17 cellular contexts compared by ENCODE assay signal in the genomic region with DNA sequence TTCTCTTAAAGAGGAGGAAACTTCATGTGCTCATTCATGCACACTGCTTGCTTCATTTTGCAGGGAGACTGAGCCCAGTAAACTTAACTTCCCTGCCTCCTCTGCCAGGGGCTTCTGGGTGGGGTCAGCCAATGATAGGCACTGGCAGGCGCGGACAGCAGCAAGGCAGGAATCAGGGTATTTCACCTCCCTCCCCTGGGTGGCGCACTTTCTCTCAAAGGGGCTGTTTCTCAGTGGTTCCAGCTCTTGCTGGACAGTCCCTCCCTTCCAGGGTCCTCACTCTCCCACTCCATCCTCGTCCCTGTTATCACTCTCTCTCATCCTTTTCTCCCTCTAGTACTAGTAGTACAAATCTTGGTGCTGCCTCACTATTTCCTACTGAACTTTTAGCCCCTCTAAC.
DNase-seq lines count a peak whose midpoint lies in the region; TF ChIP-seq lines count a peak whose summit lies in the region.
"Had no signal": no experiment of that assay in that cellular context is flagged by ENCODE, and none has a peak within 500 bp of the region (broad histone marks: within the 10 kb centered on the region; RNA-seq: fewer than 3 reads in every experiment).

No MANE protein-coding gene starts in this region.

- H3K36me3 Mint-ChIP-seq in chondrocyte (ENCODE audit: low read depth), result peaks cover 3% of the 10 kb centered on the region
- H3K36me3 Mint-ChIP-seq in neural progenitor cell, result no peaks in the 10 kb centered on the region
- H3K36me3 Mint-ChIP-seq in CD8-positive, alpha-beta memory T cell, result no peaks in the 10 kb centered on the region
- H3K36me3 Mint-ChIP-seq: IgD-negative memory B cell had no signal

- H3K9me3 ChIP-seq in Loucy (ENCODE audit: insufficient read depth, low read depth, low read length) (no peaks in the 10 kb centered on the region), neural progenitor cell (ENCODE audit: low read depth) (no peaks in the 10 kb centered on the region), adrenal gland (replicated peaks in 1 of 3) (no peaks in the 10 kb centered on the region)
- no peaks in the 10 kb centered on the region for H3K9me3 ChIP-seq in CD8-positive, alpha-beta memory T cell (ENCODE audit: low read length)
- H3K9me3 ChIP-seq: mucosa of descending colon, tibial artery had no signal

- H3K9me2 ChIP-seq in Loucy (replicated peaks; ENCODE audit: low read depth, low read length), result no peaks in the 10 kb centered on the region

- intact Hi-C loops in adrenal gland (cut with DNase I), result no loop called here

- DNase-seq in DMS 273 (lab: John Stamatoyannopoulos, UW; ENCODE audit: unreplicated experiment) (peak; percentile 3), DMS 273 treated with DMSO at 0.1 percent for 48 hours (lab: John Stamatoyannopoulos, UW) (no peak), chondrocyte (ENCODE audit: low spot score) (no peak), neural progenitor cell (ENCODE audit: low spot score) (peak; percentile 24), adrenal gland (no peak), hippocampal formation (lab: John Stamatoyannopoulos, UW) (no peak)
- no peak for DNase-seq in CD8-positive, alpha-beta memory T cell
- DNase-seq: 8988T; activated CD8-positive, alpha-beta T cell treated with anti-CD3 and anti-CD28 coated beads, Interleukin-2, amount 10 ng/mL, durations not matched to agents 7 days and 5 days; mucosa of descending colon; NCI-H446; tibial artery had no signal

- H2AFZ ChIP-seq in Loucy (ENCODE audit: low read length) (no peak overlapping the region), neural progenitor cell (replicated peaks) (no peak overlapping the region)

- H4K20me1 ChIP-seq in Loucy (ENCODE audit: insufficient read depth, low read length, poor library complexity, severe bottlenecking) (no peaks in the 10 kb centered on the region), neural progenitor cell (ENCODE audit: low read depth) (no peaks in the 10 kb centered on the region)

- H3K27me3 ChIP-seq in Loucy (ENCODE audit: insufficient read depth, low read length, poor library complexity, severe bottlenecking) (no peaks in the 10 kb centered on the region), neural progenitor cell (no peaks in the 10 kb centered on the region), adrenal gland (no peaks in the 10 kb centered on the region)
- H3K27me3 ChIP-seq in CD8-positive, alpha-beta memory T cell (ENCODE audit: insufficient read depth, low read length, poor library complexity, severe bottlenecking), result no peaks in the 10 kb centered on the region
- H3K27me3 ChIP-seq: tibial artery had no signal

- no peak for TF ChIP-seq POLR2A in adrenal gland (IDR thresholded peaks at IDR 0.05)

- H3K27me3 Mint-ChIP-seq in chondrocyte (ENCODE audit: low read depth) (no peaks in the 10 kb centered on the region), neural progenitor cell (ENCODE audit: insufficient read depth, low read depth) (peaks cover 6% of the 10 kb centered on the region)
- no peaks in the 10 kb centered on the region for H3K27me3 Mint-ChIP-seq in CD8-positive, alpha-beta memory T cell
- H3K27me3 Mint-ChIP-seq: IgD-negative memory B cell had no signal

- no peaks in the 10 kb centered on the region for H3K4me1 Mint-ChIP-seq in chondrocyte (ENCODE audit: low read depth)
- peaks cover 8% of the 10 kb centered on the region for H3K4me1 Mint-ChIP-seq in neural progenitor cell
- no peaks in the 10 kb centered on the region for H3K4me1 Mint-ChIP-seq in CD8-positive, alpha-beta memory T cell
- H3K4me1 Mint-ChIP-seq: central memory CD8-positive, alpha-beta T cell; IgD-negative memory B cell had no signal

- H3K27ac Mint-ChIP-seq in chondrocyte (ENCODE audit: unreplicated experiment), result no peak overlapping the region
- H3K27ac Mint-ChIP-seq in neural progenitor cell, result no peak overlapping the region
- H3K27ac Mint-ChIP-seq in CD8-positive, alpha-beta memory T cell, result no peak overlapping the region
- H3K27ac Mint-ChIP-seq: activated CD8-positive, alpha-beta T cell treated with anti-CD3 and anti-CD28 coated beads, Interleukin-2, amount 10 ng/mL, durations not matched to agents 7 days and 5 days; activated T-helper 1 cell treated with anti-CD3 and anti-CD28 coated beads, Interleukin-12 subunit alpha, Interleukin-12 subunit beta, Interleukin-2, Interleukin-4 antibody, amounts not matched to agents 30 ng/mL and 10 ng/mL and 1 ng/mL, durations not matched to agents 14 hours and 24 hours and 36 hours; IgD-negative memory B cell had no signal

- H3F3A ChIP-seq in Loucy (ENCODE audit: low read depth) (no peaks in the 10 kb centered on the region), neural progenitor cell (ENCODE audit: low read depth) (peaks cover 16% of the 10 kb centered on the region)

- POLR2A ChIA-PET in CD8-positive, alpha-beta memory T cell (lab: Charles Lee), result no interaction called here

- no peak overlapping the region for H3K27ac ChIP-seq in neural progenitor cell
- H3K27ac ChIP-seq in CD8-positive, alpha-beta memory T cell (ENCODE audit: low read depth, low read length), result no peak overlapping the region
- H3K27ac ChIP-seq in adrenal gland, result no peak overlapping the region
- H3K27ac ChIP-seq: tibial artery, VCaP had no signal

- H3K4me3 Mint-ChIP-seq in chondrocyte (ENCODE audit: unreplicated experiment) (no peak overlapping the region), neural progenitor cell (no peak overlapping the region)
- no peak overlapping the region for H3K4me3 Mint-ChIP-seq in CD8-positive, alpha-beta memory T cell
- H3K4me3 Mint-ChIP-seq: activated CD8-positive, alpha-beta T cell treated with anti-CD3 and anti-CD28 coated beads, Interleukin-2, amount 10 ng/mL, durations not matched to agents 7 days and 5 days; activated T-helper 1 cell treated with anti-CD3 and anti-CD28 coated beads, Interleukin-12 subunit alpha, Interleukin-12 subunit beta, Interleukin-2, Interleukin-4 antibody, amounts not matched to agents 30 ng/mL and 10 ng/mL and 1 ng/mL, durations not matched to agents 14 hours and 24 hours and 36 hours; central memory CD8-positive, alpha-beta T cell; IgD-negative memory B cell had no signal

- H3K9me3 Mint-ChIP-seq in chondrocyte (ENCODE audit: low read depth), result peaks cover 12% of the 10 kb centered on the region
- peaks cover 19% of the 10 kb centered on the region for H3K9me3 Mint-ChIP-seq in neural progenitor cell
- peaks cover 0 to 3% (median 0%) of the 10 kb centered on the region in 5 donors for H3K9me3 Mint-ChIP-seq in CD8-positive, alpha-beta memory T cell
- H3K9me3 Mint-ChIP-seq: IgD-negative memory B cell had no signal

- WGBS in adrenal gland, 4 donors, result 83 to 88% (median 86%) methylated on average over 4 of the region's 4 CpGs

- H3K4me2 ChIP-seq in Loucy (ENCODE audit: low read depth, low read length, poor library complexity, severe bottlenecking) (no peak overlapping the region), neural progenitor cell (no peak overlapping the region)

- CTCF ChIA-PET in CD8-positive, alpha-beta memory T cell (lab: Charles Lee), result no interaction called here

- no peak overlapping the region for H3K4me3 ChIP-seq in Loucy (ENCODE audit: low read length, poor library complexity, severe bottlenecking)
- no peak overlapping the region for H3K4me3 ChIP-seq in neural progenitor cell
- H3K4me3 ChIP-seq in CD8-positive, alpha-beta memory T cell (ENCODE audit: low read length), result no peak overlapping the region
- H3K4me3 ChIP-seq in adrenal gland, result no peak overlapping the region
- H3K4me3 ChIP-seq: mucosa of descending colon, tibial artery had no signal

- H3K79me2 ChIP-seq in Loucy (ENCODE audit: insufficient read depth, low read length) (no peaks in the 10 kb centered on the region), neural progenitor cell (ENCODE audit: low read depth) (no peaks in the 10 kb centered on the region)

- H3K4me1 ChIP-seq in Loucy (ENCODE audit: insufficient read depth, low read length, poor library complexity, severe bottlenecking) (no peaks in the 10 kb centered on the region), neural progenitor cell (peaks cover 23% of the 10 kb centered on the region), adrenal gland (replicated peaks in 1 of 2) (no peaks in the 10 kb centered on the region)
- H3K4me1 ChIP-seq in CD8-positive, alpha-beta memory T cell (ENCODE audit: insufficient read depth, low read length), result no peaks in the 10 kb centered on the region
- H3K4me1 ChIP-seq: tibial artery had no signal

- H3K9ac ChIP-seq in Loucy (ENCODE audit: low read depth, low read length, poor library complexity, severe bottlenecking) (no peak overlapping the region), neural progenitor cell (no peak overlapping the region)

- TF ChIP-seq CTCF in Loucy (conservative IDR thresholded peaks at IDR 0.05; ENCODE audit: low read length) (peak; percentile 57), chondrocyte (IDR thresholded peaks at IDR 0.05) (peak; percentile 12), neural progenitor cell (IDR thresholded peaks at IDR 0.05) (peak; percentile 34), adrenal gland (IDR thresholded peaks at IDR 0.05) (peak in 1 of 6 experiments; percentile 12)

- H3K36me3 ChIP-seq in Loucy (ENCODE audit: insufficient read depth, low read length) (no peaks in the 10 kb centered on the region), neural progenitor cell (no peaks in the 10 kb centered on the region), adrenal gland (replicated peaks in 1 of 2) (no peaks in the 10 kb centered on the region)
- no peaks in the 10 kb centered on the region for H3K36me3 ChIP-seq in CD8-positive, alpha-beta memory T cell (ENCODE audit: insufficient read depth, low read length)
- H3K36me3 ChIP-seq: tibial artery had no signal

Comparison
In these comparisons a context has a peak if more than half of its experiments do, and no peak if none do; other contexts are left out.
1. DNase-seq: peak in DMS 273 (single experiment) and neural progenitor cell (single experiment); none in DMS 273 treated with DMSO at 0.1 percent for 48 hours (single experiment), chondrocyte (single experiment), CD8-positive, alpha-beta memory T cell (0 of 5), adrenal gland (0 of 7) and hippocampal formation (0 of 2).